Comparison of ENCODE assay signal across 8 cellular contexts in the genomic region with DNA sequence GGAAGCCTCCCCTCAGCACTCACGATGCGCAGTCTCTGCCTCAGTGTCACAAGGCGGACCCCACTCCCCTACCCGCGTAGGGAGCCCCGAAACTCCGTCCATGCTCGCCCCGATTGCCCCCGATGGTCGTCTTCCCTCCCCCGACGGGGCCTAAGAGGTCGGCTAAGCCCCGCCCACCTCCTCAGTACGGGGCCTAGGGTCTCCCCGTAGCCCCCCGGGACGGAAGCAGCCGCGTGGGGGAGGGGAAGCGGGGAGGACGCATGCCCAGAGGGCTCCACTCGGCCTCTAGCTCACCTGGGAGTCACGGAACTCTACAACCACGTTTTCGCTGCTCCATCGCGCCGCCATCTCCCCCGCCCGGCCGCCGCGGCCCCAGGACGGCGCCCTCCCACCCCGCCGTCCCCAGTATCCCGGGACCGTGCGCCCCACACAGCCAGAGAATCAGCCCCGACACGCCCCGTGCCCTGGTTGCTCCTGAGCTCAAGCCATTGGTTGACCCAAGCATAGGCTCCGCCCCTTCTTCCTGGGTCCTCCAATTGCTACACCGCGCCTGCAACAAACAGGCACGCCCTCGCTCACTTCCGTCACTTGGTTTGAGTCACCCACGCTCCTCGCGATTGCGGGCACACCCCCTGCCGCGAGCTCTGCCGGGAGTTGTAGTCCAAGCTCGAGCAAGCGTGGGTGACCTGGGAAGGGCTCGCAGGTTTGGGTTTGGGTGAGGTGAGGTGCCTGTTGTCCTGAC. TPM values are rescaled to one million over a fixed set of nuclear protein-coding genes. Genes with fewer than 3 reads are reported as not detected.
DNase-seq lines count a peak whose midpoint lies in the region; ATAC-seq, FAIRE-seq and TF ChIP-seq lines count a peak whose summit lies in the region.

A gene with protein sequence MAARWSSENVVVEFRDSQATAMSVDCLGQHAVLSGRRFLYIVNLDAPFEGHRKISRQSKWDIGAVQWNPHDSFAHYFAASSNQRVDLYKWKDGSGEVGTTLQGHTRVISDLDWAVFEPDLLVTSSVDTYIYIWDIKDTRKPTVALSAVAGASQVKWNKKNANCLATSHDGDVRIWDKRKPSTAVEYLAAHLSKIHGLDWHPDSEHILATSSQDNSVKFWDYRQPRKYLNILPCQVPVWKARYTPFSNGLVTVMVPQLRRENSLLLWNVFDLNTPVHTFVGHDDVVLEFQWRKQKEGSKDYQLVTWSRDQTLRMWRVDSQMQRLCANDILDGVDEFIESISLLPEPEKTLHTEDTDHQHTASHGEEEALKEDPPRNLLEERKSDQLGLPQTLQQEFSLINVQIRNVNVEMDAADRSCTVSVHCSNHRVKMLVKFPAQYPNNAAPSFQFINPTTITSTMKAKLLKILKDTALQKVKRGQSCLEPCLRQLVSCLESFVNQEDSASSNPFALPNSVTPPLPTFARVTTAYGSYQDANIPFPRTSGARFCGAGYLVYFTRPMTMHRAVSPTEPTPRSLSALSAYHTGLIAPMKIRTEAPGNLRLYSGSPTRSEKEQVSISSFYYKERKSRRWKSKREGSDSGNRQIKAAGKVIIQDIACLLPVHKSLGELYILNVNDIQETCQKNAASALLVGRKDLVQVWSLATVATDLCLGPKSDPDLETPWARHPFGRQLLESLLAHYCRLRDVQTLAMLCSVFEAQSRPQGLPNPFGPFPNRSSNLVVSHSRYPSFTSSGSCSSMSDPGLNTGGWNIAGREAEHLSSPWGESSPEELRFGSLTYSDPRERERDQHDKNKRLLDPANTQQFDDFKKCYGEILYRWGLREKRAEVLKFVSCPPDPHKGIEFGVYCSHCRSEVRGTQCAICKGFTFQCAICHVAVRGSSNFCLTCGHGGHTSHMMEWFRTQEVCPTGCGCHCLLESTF (minus strand): TSS at position 454 of the 742 bp plus-strand sequence. CDS start 106 bp downstream, at position 348.

- no peak for TF ChIP-seq EP300 in sigmoid colon (IDR thresholded peaks at IDR 0.05)

- TF ChIP-seq CTCF in 22Rv1 (IDR thresholded peaks at IDR 0.05): no peak
- no peak for TF ChIP-seq CTCF in body of pancreas (IDR thresholded peaks at IDR 0.05)
- TF ChIP-seq CTCF in sigmoid colon (IDR thresholded peaks at IDR 0.05): no peak

- ATAC-seq in GM18520 (IDR thresholded peaks at IDR 0.05; ENCODE audit: unreplicated experiment): peak; percentile 100
- ATAC-seq in HG03064 (IDR thresholded peaks at IDR 0.05; ENCODE audit: low read depth, unreplicated experiment): peak; percentile 100
- peak; percentile 100 for ATAC-seq in body of pancreas

- DNase-seq in NCI-H2107 treated with DMSO at 0.1 percent for 48 hours (lab: John Stamatoyannopoulos, UW; ENCODE audit: unreplicated experiment) (peak; percentile 97), body of pancreas (peak; percentile 100), iPS DF 19.7 (ENCODE audit: low read depth, low spot score) (peak; percentile 100), sigmoid colon (peak; percentile 100)

- H3K27ac ChIP-seq in 22Rv1 (peak within 1 kb of the TSS; percentile 84), body of pancreas (peak within 1 kb of the TSS; percentile 69 to 79 (median 74)), sigmoid colon (peak within 1 kb of the TSS; percentile 76 to 88 (median 80))

- H3K36me3 ChIP-seq in body of pancreas (replicated peaks in 1 of 2; ENCODE audit: insufficient read depth in 1 of 2, low read depth in 2 of 2) (no peaks in the 10 kb centered on the region), sigmoid colon (no peaks in the 10 kb centered on the region)

- H3K9me3 ChIP-seq in body of pancreas (no peaks in the 10 kb centered on the region), sigmoid colon (no peaks in the 10 kb centered on the region)

- WGBS in body of pancreas, 2 donors: 1% methylated on average over 58 of the region's 61 CpGs; no CpG with 5 or more reads in 1 of the 2 donors
- WGBS in sigmoid colon, 2 donors: 1% methylated on average over 61 of the region's 61 CpGs

- intact Hi-C loops in body of pancreas (cut with DNase I) (no loop called here), sigmoid colon (cut with DNase I) (loop anchor here (10.0 kb wide), 1 partner anchor 250 kb away; no protein-coding TSS in a partner anchor)

- H3K4me1 ChIP-seq in body of pancreas (peaks cover 21% of the 10 kb centered on the region), sigmoid colon (peaks cover 0 to 23% (median 16%) of the 10 kb centered on the region in 4 donors)

- FAIRE-seq in TTC549 (lab: Jason Lieb, UNC): peak; percentile 76

- H3K27me3 ChIP-seq in body of pancreas (no peaks in the 10 kb centered on the region), sigmoid colon (no peaks in the 10 kb centered on the region)

- H3K4me3 ChIP-seq in body of pancreas (peak within 1 kb of the TSS; percentile 81 to 93), sigmoid colon (peak within 1 kb of the TSS; percentile 69 to 99 (median 84))

- TF ChIP-seq POLR2A in body of pancreas (IDR thresholded peaks at IDR 0.05) (peak in 2 of 3 donors; percentile 77 to 82), sigmoid colon (IDR thresholded peaks at IDR 0.05) (peak in 1 of 2 donors; percentile 34)

RNA-seq across cellular contexts. Expression of the gene that starts here (rescaled TPM):
- total RNA-seq in body of pancreas: 10 to 100 TPM; 29.6 to 59.3 TPM
- total RNA-seq in sigmoid colon: 10 to 100 TPM; 15.1 to 40.7 (median 24.6) TPM
- polyA plus RNA-seq in sigmoid colon: 10 to 100 TPM in 2 of 3 donors, 1 to 10 TPM in 1; 6.2 to 20.3 (median 13.8) TPM

Comparison
In these comparisons a context has a peak if more than half of its experiments do, and no peak if none do; other contexts are left out.
1. Peak in every context shown above with its lines: DNase-seq, ATAC-seq, H3K4me3 ChIP-seq and H3K27ac ChIP-seq.